In genomic region chr10:131979821-131980270, GRCh38 we compare ENCODE assay signal across 1 cellular context.
TF ChIP-seq lines count a peak whose summit lies in the region.

No MANE protein-coding gene starts in this region.

TF ChIP-seq in IMR-90, 13 proteins besides CTCF, POLR2A, EP300 and RAD21 (continued from another document):
- TF ChIP-seq, protein P1, sequence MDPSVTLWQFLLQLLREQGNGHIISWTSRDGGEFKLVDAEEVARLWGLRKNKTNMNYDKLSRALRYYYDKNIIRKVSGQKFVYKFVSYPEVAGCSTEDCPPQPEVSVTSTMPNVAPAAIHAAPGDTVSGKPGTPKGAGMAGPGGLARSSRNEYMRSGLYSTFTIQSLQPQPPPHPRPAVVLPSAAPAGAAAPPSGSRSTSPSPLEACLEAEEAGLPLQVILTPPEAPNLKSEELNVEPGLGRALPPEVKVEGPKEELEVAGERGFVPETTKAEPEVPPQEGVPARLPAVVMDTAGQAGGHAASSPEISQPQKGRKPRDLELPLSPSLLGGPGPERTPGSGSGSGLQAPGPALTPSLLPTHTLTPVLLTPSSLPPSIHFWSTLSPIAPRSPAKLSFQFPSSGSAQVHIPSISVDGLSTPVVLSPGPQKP (IDR thresholded peaks at IDR 0.05; ENCODE audit: borderline replicate concordance, low read depth, low read length): no peak
- TF ChIP-seq MAZ (IDR thresholded peaks at IDR 0.05; ENCODE audit: borderline replicate concordance, low read depth, low read length) (0 out of 2 replicates have a peak, but pooled peaks have one; percentile 28), BHLHE40 (IDR thresholded peaks at IDR 0.05; ENCODE audit: low read depth, low read length) (no peak), RCOR1 (IDR thresholded peaks at IDR 0.05; ENCODE audit: insufficient replicate concordance, low read length) (no peak)
TF ChIP-seq in IMR-90: peak in this region for 3.
